Comparison of ENCODE assay signal across 18 cellular contexts in the genomic region with DNA sequence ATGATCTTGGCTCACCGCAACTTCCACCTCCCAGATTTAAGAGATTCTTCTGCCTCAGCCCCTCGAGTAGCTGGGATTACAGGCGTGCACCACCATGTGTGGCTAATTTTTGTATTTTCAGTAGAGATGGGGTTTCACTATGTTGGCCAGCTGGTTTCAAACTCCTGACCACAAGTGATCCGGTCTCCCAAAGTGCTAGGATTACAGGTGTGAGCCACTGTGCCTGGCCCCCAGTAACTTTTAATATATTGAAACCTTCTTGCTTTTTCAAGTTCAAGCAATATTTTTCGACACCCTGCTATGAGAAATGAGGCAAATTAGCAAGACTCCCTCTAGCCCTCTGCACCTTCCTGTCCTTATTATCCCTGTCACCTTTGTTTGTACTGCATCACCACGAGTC.
DNase-seq lines count a peak whose midpoint lies in the region; TF ChIP-seq lines count a peak whose summit lies in the region.
"Had no signal": no experiment of that assay in that cellular context is flagged by ENCODE, and none has a peak within 500 bp of the region (broad histone marks: within the 10 kb centered on the region; RNA-seq: fewer than 3 reads in every experiment).

No MANE protein-coding gene starts in this region.

- TF ChIP-seq CTCF in KMS-11 (conservative IDR thresholded peaks at IDR 0.05; ENCODE audit: low read depth, low read length) (no peak), MM.1S (IDR thresholded peaks at IDR 0.05; ENCODE audit: low read length) (no peak), osteocyte (IDR thresholded peaks at IDR 0.05) (no peak), tibial nerve (IDR thresholded peaks at IDR 0.05) (no peak)

- H3K36me3 ChIP-seq in KMS-11 (ENCODE audit: insufficient read depth) (no peaks in the 10 kb centered on the region), MM.1S (replicated peaks; ENCODE audit: insufficient read depth, low read length) (no peaks in the 10 kb centered on the region), tibial nerve (no peaks in the 10 kb centered on the region)
- H3K36me3 ChIP-seq: BE2C, BLaER1 had no signal

- H3K9me2 ChIP-seq in MM.1S (replicated peaks; ENCODE audit: insufficient read depth, low read length) = no peaks in the 10 kb centered on the region

- intact Hi-C loops in posterior vena cava (cut with DNase I) = no loop called here

- no peak overlapping the region for H3K4me3 Mint-ChIP-seq in osteocyte (ENCODE audit: unreplicated experiment)
- H3K4me3 Mint-ChIP-seq: CD14-positive monocyte; CD4-positive, alpha-beta memory T cell; CD4-positive, CD25-positive, alpha-beta regulatory T cell; CD8-positive, alpha-beta memory T cell had no signal

- 76 to 84% methylated on average over 6 of the region's 6 CpGs for WGBS in tibial nerve, 2 donors

- TF ChIP-seq POLR2A in tibial nerve (IDR thresholded peaks at IDR 0.05) = no peak

- no peak overlapping the region for H2AFZ ChIP-seq in KMS-11 (ENCODE audit: low read depth)
- H2AFZ ChIP-seq in MM.1S (ENCODE audit: low read length) = no peak overlapping the region

- no peaks in the 10 kb centered on the region for H3K36me3 Mint-ChIP-seq in osteocyte (ENCODE audit: unreplicated experiment)
- H3K36me3 Mint-ChIP-seq: CD14-positive monocyte; CD4-positive, alpha-beta memory T cell; CD4-positive, CD25-positive, alpha-beta regulatory T cell; CD8-positive, alpha-beta memory T cell had no signal

- H3K4me1 Mint-ChIP-seq in osteocyte (ENCODE audit: unreplicated experiment) = no peaks in the 10 kb centered on the region
- H3K4me1 Mint-ChIP-seq: CD14-positive monocyte; CD4-positive, alpha-beta memory T cell; CD4-positive, CD25-positive, alpha-beta regulatory T cell; CD8-positive, alpha-beta memory T cell had no signal

- H3K4me2 ChIP-seq in KMS-11 = peak overlapping the region; percentile 82
- H3K4me2 ChIP-seq in MM.1S (ENCODE audit: low read depth, low read length) = no peak overlapping the region
- H3K4me2 ChIP-seq: BLaER1 had no signal

- H3K4me1 ChIP-seq in KMS-11 (ENCODE audit: low read depth, poor library complexity, severe bottlenecking) (peaks cover 21% of the 10 kb centered on the region), MM.1S (ENCODE audit: low read length) (no peaks in the 10 kb centered on the region), tibial nerve (peaks cover 0 to 19% (median 0%) of the 10 kb centered on the region in 4 donors)
- H3K4me1 ChIP-seq: BE2C, BLaER1, Caco-2 had no signal

- no peaks in the 10 kb centered on the region for H3K9me3 Mint-ChIP-seq in osteocyte (ENCODE audit: unreplicated experiment)

- H3K9me3 ChIP-seq in MM.1S (replicated peaks; ENCODE audit: insufficient read depth, low read length) = no peaks in the 10 kb centered on the region
- H3K9me3 ChIP-seq in tibial nerve = no peaks in the 10 kb centered on the region
- H3K9me3 ChIP-seq: BE2C, BLaER1, Caco-2 had no signal

- H3K27me3 ChIP-seq in KMS-11 (ENCODE audit: insufficient read depth, low read depth) (no peaks in the 10 kb centered on the region), MM.1S (replicated peaks; ENCODE audit: insufficient read depth, low read length) (no peaks in the 10 kb centered on the region), tibial nerve (no peaks in the 10 kb centered on the region)
- H3K27me3 ChIP-seq: BLaER1 had no signal

- H3K9ac ChIP-seq in KMS-11 (no peak overlapping the region), MM.1S (ENCODE audit: low read length) (no peak overlapping the region)
- H3K9ac ChIP-seq: BLaER1 had no signal

- DNase-seq in MM.1S = peak; percentile 52
- peak; percentile 19 for DNase-seq in osteocyte (ENCODE audit: extremely low spot score, unreplicated experiment)
- DNase-seq in posterior vena cava (ENCODE audit: low spot score) = no peak
- no peak for DNase-seq in tibial nerve (ENCODE audit: low spot score in 2 of 2)
- DNase-seq: 8988T; ACHN; BE2C; C1 segment of cervical spinal cord; Caco-2; Calu3; CD4-positive, alpha-beta memory T cell; CD4-positive, CD25-positive, alpha-beta regulatory T cell; CD8-positive, alpha-beta memory T cell; DMS79 treated with DMSO at 0.1 percent for 48 hours; GF-D8 had no signal

- peak overlapping the region; percentile 42; the same call in 1 of the 2 replicates for H3K27ac ChIP-seq in KMS-11
- H3K27ac ChIP-seq in MM.1S (ENCODE audit: low read length) = no peak overlapping the region
- H3K27ac ChIP-seq in tibial nerve = no peak overlapping the region
- H3K27ac ChIP-seq: BLaER1 had no signal

- peaks cover 50% of the 10 kb centered on the region for H3K27me3 Mint-ChIP-seq in osteocyte (ENCODE audit: unreplicated experiment)

- no peak for TF ChIP-seq EP300 in tibial nerve (IDR thresholded peaks at IDR 0.05)

- H3F3A ChIP-seq in MM.1S (ENCODE audit: insufficient read depth, low read length) = no peaks in the 10 kb centered on the region

- H3K4me3 ChIP-seq in KMS-11 (IDR thresholded peaks at IDR 0.05; ENCODE audit: insufficient read depth, low read depth, low read length) = no peak overlapping the region
- H3K4me3 ChIP-seq in MM.1S (ENCODE audit: low read length) = no peak overlapping the region
- H3K4me3 ChIP-seq in tibial nerve = no peak overlapping the region
- H3K4me3 ChIP-seq: BLaER1 had no signal

- H3K79me2 ChIP-seq in KMS-11 (ENCODE audit: insufficient read depth, low read depth) = no peaks in the 10 kb centered on the region
- no peaks in the 10 kb centered on the region for H3K79me2 ChIP-seq in MM.1S (ENCODE audit: low read length)

- no peak overlapping the region for H3K27ac Mint-ChIP-seq in osteocyte (ENCODE audit: unreplicated experiment)
- H3K27ac Mint-ChIP-seq: CD14-positive monocyte; CD4-positive, alpha-beta memory T cell; CD4-positive, CD25-positive, alpha-beta regulatory T cell; CD8-positive, alpha-beta memory T cell had no signal

- H4K20me1 ChIP-seq in KMS-11 (ENCODE audit: insufficient read depth) (no peaks in the 10 kb centered on the region), MM.1S (ENCODE audit: insufficient read depth, low read length) (no peaks in the 10 kb centered on the region)
- H4K20me1 ChIP-seq: BLaER1 had no signal

Comparison
In these comparisons a context has a peak if more than half of its experiments do, and no peak if none do; other contexts are left out.
1. DNase-seq: peak in MM.1S (single experiment) and osteocyte (single experiment); none in posterior vena cava (single experiment) and tibial nerve (0 of 2).